ENCODE assay signal across 12 cellular contexts in genomic region chr20:45919951-45920794, GRCh38. TPM values are rescaled to one million over a fixed set of nuclear protein-coding genes. Genes with fewer than 3 reads are reported as not detected.
DNase-seq lines count a peak whose midpoint lies in the region; ATAC-seq and TF ChIP-seq lines count a peak whose summit lies in the region.
"Had no signal": no experiment of that assay in that cellular context is flagged by ENCODE, and none has a peak within 500 bp of the region (broad histone marks: within the 10 kb centered on the region; RNA-seq: fewer than 3 reads in every experiment).

No MANE protein-coding gene starts in this region.

- no peaks in the 10 kb centered on the region for H3K9me3 ChIP-seq in osteoblast (ENCODE audit: low read depth, low read length)

- TF ChIP-seq CTCF in osteoblast (IDR thresholded peaks at IDR 0.05; ENCODE audit: extremely low read depth, low read depth, low read length) = no peak

- H3K4me1 ChIP-seq in osteoblast (ENCODE audit: insufficient read depth, low read length) = peaks cover 33% of the 10 kb centered on the region

- no peaks in the 10 kb centered on the region for H4K20me1 ChIP-seq in osteoblast (ENCODE audit: insufficient read depth, low read length)

- no peak for DNase-seq in Right ventricle myocardium inferior (ENCODE audit: missing footprints)
- DNase-seq in cardiac septum (ENCODE audit: low spot score) = no peak
- peak; percentile 76 for DNase-seq in fibroblast of the conjunctiva (ENCODE audit: low read depth)
- no peak for DNase-seq in osteoblast (ENCODE audit: insufficient read length, low spot score, missing footprints)
- no peak for DNase-seq in NCI-H1105 (lab: John Stamatoyannopoulos, UW)
- no peak for DNase-seq in activated T-cell treated with anti-CD3 and anti-CD28 coated beads, Interleukin-2, amount 50 U/mL, for 72 hours
- no peak for DNase-seq in DMS79 treated with DMSO at 0.1 percent for 48 hours (lab: John Stamatoyannopoulos, UW)
- no peak for DNase-seq in NCI-H345 treated with DMSO at 0.1 percent for 48 hours (lab: John Stamatoyannopoulos, UW; ENCODE audit: unreplicated experiment)
- DNase-seq: ACHN, amygdala, midbrain had no signal

- peak overlapping the region; percentile 58 for H2AFZ ChIP-seq in osteoblast (ENCODE audit: low read length)

- no peaks in the 10 kb centered on the region for H3K27me3 ChIP-seq in osteoblast (ENCODE audit: insufficient read depth, low read length)

- no peaks in the 10 kb centered on the region for H3K9me3 Mint-ChIP-seq in activated T-cell treated with anti-CD3 and anti-CD28 coated beads, Interleukin-2, amount 50 U/mL, for 72 hours
- H3K9me3 Mint-ChIP-seq: stimulated activated naive CD8-positive, alpha-beta T cell treated with anti-CD3 and anti-CD28 coated beads, Interleukin-15, Interleukin-2, amounts not matched to agents 100 ng/mL and 50 ng/mL, for 24 hours had no signal

- H3K27ac Mint-ChIP-seq in activated T-cell treated with anti-CD3 and anti-CD28 coated beads, Interleukin-2, amount 50 U/mL, for 72 hours = no peak overlapping the region
- H3K27ac Mint-ChIP-seq: stimulated activated naive CD8-positive, alpha-beta T cell treated with anti-CD3 and anti-CD28 coated beads, Interleukin-15, Interleukin-2, amounts not matched to agents 100 ng/mL and 50 ng/mL, for 24 hours had no signal

- intact Hi-C loops in Right ventricle myocardium inferior (cut with DNase I) = no loop called here
- intact Hi-C loops in cardiac septum (cut with DNase I) = no loop called here

- peaks cover 12% of the 10 kb centered on the region for H3K4me1 Mint-ChIP-seq in activated T-cell treated with anti-CD3 and anti-CD28 coated beads, Interleukin-2, amount 50 U/mL, for 72 hours (ENCODE audit: low read depth)

- H3K4me3 Mint-ChIP-seq in activated T-cell treated with anti-CD3 and anti-CD28 coated beads, Interleukin-2, amount 50 U/mL, for 72 hours = no peak overlapping the region
- H3K4me3 Mint-ChIP-seq: stimulated activated naive CD8-positive, alpha-beta T cell treated with anti-CD3 and anti-CD28 coated beads, Interleukin-15, Interleukin-2, amounts not matched to agents 100 ng/mL and 50 ng/mL, for 24 hours had no signal

- H3K27me3 Mint-ChIP-seq in activated T-cell treated with anti-CD3 and anti-CD28 coated beads, Interleukin-2, amount 50 U/mL, for 72 hours (ENCODE audit: low read depth) = peaks cover 17% of the 10 kb centered on the region

- no peaks in the 10 kb centered on the region for H3K79me2 ChIP-seq in osteoblast (ENCODE audit: insufficient read depth, low read length)

- H3K36me3 ChIP-seq in osteoblast (ENCODE audit: insufficient read depth, low read length) = no peaks in the 10 kb centered on the region

- H3K36me3 Mint-ChIP-seq in activated T-cell treated with anti-CD3 and anti-CD28 coated beads, Interleukin-2, amount 50 U/mL, for 72 hours (ENCODE audit: insufficient read depth in 2 of 2) = no peaks in the 10 kb centered on the region

- H3K4me2 ChIP-seq in osteoblast (ENCODE audit: insufficient read depth, low read length) = peak overlapping the region; percentile 20

- H3K4me3 ChIP-seq in osteoblast (ENCODE audit: insufficient read depth, low read length) = no peak overlapping the region

- peak; percentile 32 for ATAC-seq in Right ventricle myocardium inferior
- ATAC-seq in activated T-cell treated with anti-CD3 and anti-CD28 coated beads, Interleukin-2, amount 50 U/mL, for 72 hours (replicated peaks in 1 of 2) = no peak

- peak overlapping the region; percentile 3 for H3K27ac ChIP-seq in osteoblast (ENCODE audit: low read depth, low read length)

RNA-seq across cellular contexts. Expression of gene PLTP, which starts 8.2 kb away (rescaled TPM):
- total RNA-seq in Right ventricle myocardium inferior = 156 TPM
- 37.1 TPM for total RNA-seq in cardiac septum
- total RNA-seq in osteoblast = 15.3 and 21.7 TPM in 2 replicates
- 10 to 100 TPM in 1 of 2 donors, 1 to 10 TPM in 1; 8.9 to 18.0 TPM for total RNA-seq in activated T-cell treated with anti-CD3 and anti-CD28 coated beads, Interleukin-2, amount 50 U/mL, for 72 hours

RNA-seq across cellular contexts. Expression of gene PCIF1, which starts 14.3 kb away (rescaled TPM):
- 22.5 TPM for total RNA-seq in Right ventricle myocardium inferior
- total RNA-seq in cardiac septum = 30.2 TPM
- total RNA-seq in osteoblast = 12.7 and 14.4 TPM in 2 replicates
- total RNA-seq in activated T-cell treated with anti-CD3 and anti-CD28 coated beads, Interleukin-2, amount 50 U/mL, for 72 hours = 10 to 100 TPM; 38.7 to 42.0 TPM

RNA-seq across cellular contexts. Expression of gene CTSA, which starts 29.0 kb away (rescaled TPM):
- 113 TPM for total RNA-seq in Right ventricle myocardium inferior
- total RNA-seq in cardiac septum = 111 TPM
- 157 and 181 TPM in 2 replicates for total RNA-seq in osteoblast
- total RNA-seq in activated T-cell treated with anti-CD3 and anti-CD28 coated beads, Interleukin-2, amount 50 U/mL, for 72 hours = 10 to 100 TPM; 37.0 to 59.1 TPM

RNA-seq across cellular contexts. Expression of gene NEURL2, which starts 29.2 kb away (rescaled TPM):
- total RNA-seq in Right ventricle myocardium inferior = 5.0 TPM
- 7.6 TPM for total RNA-seq in cardiac septum
- total RNA-seq in osteoblast = 4.7 and 7.1 TPM in 2 replicates
- total RNA-seq in activated T-cell treated with anti-CD3 and anti-CD28 coated beads, Interleukin-2, amount 50 U/mL, for 72 hours = 1 to 10 TPM; 2.1 to 3.2 TPM

RNA-seq across cellular contexts. Expression of gene SPATA25, which starts 32.8 kb away (rescaled TPM):
- total RNA-seq in Right ventricle myocardium inferior = 2.0 TPM
- 3.3 TPM for total RNA-seq in cardiac septum
- total RNA-seq in osteoblast = 1.2 and 1.4 TPM in 2 replicates
- under 1 TPM; 0.46 to 0.90 TPM for total RNA-seq in activated T-cell treated with anti-CD3 and anti-CD28 coated beads, Interleukin-2, amount 50 U/mL, for 72 hours
